ENCODE assay signal across 8 cellular contexts in the genomic region with DNA sequence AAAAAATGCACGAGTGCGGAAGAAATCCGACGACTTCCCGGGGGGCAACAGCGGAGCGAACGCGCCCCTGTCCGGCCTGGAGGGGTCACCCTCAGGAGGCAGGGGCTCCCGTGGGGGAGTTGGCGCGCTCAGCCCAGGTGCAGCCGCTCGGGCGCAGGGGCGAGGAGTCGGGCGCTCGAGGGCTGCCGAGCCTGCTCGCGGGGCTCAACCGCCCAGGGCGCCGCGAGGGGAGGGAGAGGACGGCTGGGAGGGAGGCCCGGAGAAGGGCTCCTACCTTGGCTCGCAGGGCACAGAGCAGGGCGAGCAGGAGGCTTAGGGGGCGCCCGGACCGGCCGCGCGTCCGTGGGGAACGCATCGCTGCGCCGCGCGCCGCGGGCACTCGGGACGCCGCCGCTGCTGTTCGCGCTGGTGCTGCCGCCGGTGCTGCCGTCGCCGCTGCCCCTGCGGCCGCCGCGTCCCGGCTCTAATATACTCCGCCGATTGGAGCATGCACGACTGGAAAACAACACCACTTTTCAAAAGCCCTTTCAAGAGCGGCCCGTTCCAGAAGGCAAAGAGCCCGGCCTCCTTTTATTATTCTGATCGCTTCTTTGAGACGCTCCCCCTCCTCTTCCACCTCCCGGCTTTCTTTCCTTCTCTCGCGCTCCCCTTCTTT. TPM values are rescaled to one million over a fixed set of nuclear protein-coding genes. Genes with fewer than 3 reads are reported as not detected.
DNase-seq lines count a peak whose midpoint lies in the region; ATAC-seq and TF ChIP-seq lines count a peak whose summit lies in the region.

No MANE protein-coding gene starts in this region.

- WGBS in ectodermal cell, 2 experiments, result 0% methylated on average over 71 of the region's 73 CpGs

- CTCF ChIA-PET in HEK293T (lab: Yijun Ruan, JAX), result no interaction called here

- H3K36me3 Mint-ChIP-seq in CD14-positive monocyte, result peaks cover 13 to 18% of the 10 kb centered on the region in 2 donors

- DNase-seq in CD14-positive monocyte (ENCODE audit: low spot score) (no peak), HEK293T (ENCODE audit: extremely low spot score) (peak; percentile 44), SKM-1 (lab: John Stamatoyannopoulos, UW; ENCODE audit: unreplicated experiment) (peak; percentile 8), medulla oblongata (ENCODE audit: extremely low spot score) (peak; percentile 41), tibial artery (no peak), activated gamma-delta T cell treated with Interleukin-2 at 50 U/mL for 16 hours (no peak)

- H3K27me3 ChIP-seq in ectodermal cell (ENCODE audit: control insufficient read depth, insufficient read depth, low read length, poor library complexity, severe bottlenecking), result no peaks in the 10 kb centered on the region
- H3K27me3 ChIP-seq in tibial artery, result no peaks in the 10 kb centered on the region

- POLR2A ChIA-PET in HEK293T (lab: Yijun Ruan, JAX), result interaction anchor here (0.9 kb wide), 1 partner anchor 43 kb away, joined by 3 read pairs; no protein-coding TSS in a partner anchor

- H3K27ac ChIP-seq in ectodermal cell (ENCODE audit: insufficient read depth, low read depth, low read length, poor library complexity, severe bottlenecking) (peak overlapping the region; percentile 17), tibial artery (peak overlapping the region; percentile 99)

- H3K4me1 ChIP-seq in ectodermal cell (ENCODE audit: control insufficient read depth, insufficient read depth, low read length) (peaks cover 26% of the 10 kb centered on the region), tibial artery (peaks cover 0 to 26% (median 18%) of the 10 kb centered on the region in 4 donors)

- no peaks in the 10 kb centered on the region for H3K9me3 ChIP-seq in ectodermal cell (ENCODE audit: control insufficient read depth, low read length)
- no peaks in the 10 kb centered on the region for H3K9me3 ChIP-seq in tibial artery

- peak overlapping the region; percentile 92 for H3K4me3 ChIP-seq in ectodermal cell (ENCODE audit: insufficient read depth, low read depth, low read length)
- H3K4me3 ChIP-seq in tibial artery, result peak overlapping the region; percentile 88 to 90

- H3K36me3 ChIP-seq in ectodermal cell (ENCODE audit: control insufficient read depth, insufficient read depth, low read length) (peaks cover 6% of the 10 kb centered on the region), tibial artery (peaks cover 15 to 21% (median 16%) of the 10 kb centered on the region in 3 donors)

- H3K9me3 Mint-ChIP-seq in CD14-positive monocyte, result no peaks in the 10 kb centered on the region

- intact Hi-C loops in CD14-positive monocyte (cut with micrococcal nuclease), result loop anchor here (5.0 to 10.0 kb wide), 4 partner anchors 189 to 679 kb away; partner anchors contain the start of gene MKKS (in 2 of the 2)
- intact Hi-C loops in tibial artery (cut with DNase I; ENCODE audit: low total_unique reads), result loop anchor here (5.0 to 10.0 kb wide), 6 partner anchors 121 to 871 kb away; partner anchors contain the start of genes MKKS and SLX4IP

- peaks cover 28 to 32% (median 30%) of the 10 kb centered on the region in 3 donors for H3K27me3 Mint-ChIP-seq in CD14-positive monocyte (ENCODE audit: low read depth in 3 of 3)

- H3K4me1 Mint-ChIP-seq in CD14-positive monocyte, result peaks cover 28% of the 10 kb centered on the region

- H3K27ac Mint-ChIP-seq in CD14-positive monocyte, result peak overlapping the region; percentile 85 to 96 (median 92)

- TF ChIP-seq CTCF in CD14-positive monocyte (IDR thresholded peaks at IDR 0.05) (no peak), tibial artery (IDR thresholded peaks at IDR 0.05) (no peak)

- peak overlapping the region; percentile 95 to 97 for H3K4me3 Mint-ChIP-seq in CD14-positive monocyte

- ATAC-seq in GM18868 (IDR thresholded peaks at IDR 0.05; ENCODE audit: unreplicated experiment), result no peak

TF ChIP-seq in HEK293T, 16 proteins besides CTCF, POLR2A, EP300 and RAD21:
- peak; percentile 56; the same call in 1 of the 2 replicates for TF ChIP-seq L3MBTL2 (conservative IDR thresholded peaks at IDR 0.05)
- TF ChIP-seq BHLHE40 (IDR thresholded peaks at IDR 0.05; ENCODE audit: borderline replicate concordance), result no peak
- no peak for TF ChIP-seq ARNT (IDR thresholded peaks at IDR 0.05)

RNA-seq across cellular contexts. Expression of gene JAG1, which starts 0.5 kb away (rescaled TPM):
- polyA plus RNA-seq in CD14-positive monocyte, result under 1 TPM; 0.70 to 0.85 TPM
- polyA plus RNA-seq in ectodermal cell (2013, experiment 1 of 4), result 142 TPM
- polyA plus RNA-seq in ectodermal cell (2013, experiment 2 of 4), result 162 TPM
- 104 TPM for polyA plus RNA-seq in ectodermal cell (2013, experiment 3 of 4)
- polyA plus RNA-seq in ectodermal cell (2013, experiment 4 of 4), result 117 TPM

Comparison
In these comparisons a context has a peak if more than half of its experiments do, and no peak if none do; other contexts are left out.
1. DNase-seq: peak in HEK293T (single experiment), SKM-1 (single experiment) and medulla oblongata (single experiment); none in CD14-positive monocyte (single experiment), tibial artery (0 of 2) and activated gamma-delta T cell treated with Interleukin-2 at 50 U/mL for 16 hours (single experiment).